ENCODE assay signal across 8 cellular contexts in the genomic region with DNA sequence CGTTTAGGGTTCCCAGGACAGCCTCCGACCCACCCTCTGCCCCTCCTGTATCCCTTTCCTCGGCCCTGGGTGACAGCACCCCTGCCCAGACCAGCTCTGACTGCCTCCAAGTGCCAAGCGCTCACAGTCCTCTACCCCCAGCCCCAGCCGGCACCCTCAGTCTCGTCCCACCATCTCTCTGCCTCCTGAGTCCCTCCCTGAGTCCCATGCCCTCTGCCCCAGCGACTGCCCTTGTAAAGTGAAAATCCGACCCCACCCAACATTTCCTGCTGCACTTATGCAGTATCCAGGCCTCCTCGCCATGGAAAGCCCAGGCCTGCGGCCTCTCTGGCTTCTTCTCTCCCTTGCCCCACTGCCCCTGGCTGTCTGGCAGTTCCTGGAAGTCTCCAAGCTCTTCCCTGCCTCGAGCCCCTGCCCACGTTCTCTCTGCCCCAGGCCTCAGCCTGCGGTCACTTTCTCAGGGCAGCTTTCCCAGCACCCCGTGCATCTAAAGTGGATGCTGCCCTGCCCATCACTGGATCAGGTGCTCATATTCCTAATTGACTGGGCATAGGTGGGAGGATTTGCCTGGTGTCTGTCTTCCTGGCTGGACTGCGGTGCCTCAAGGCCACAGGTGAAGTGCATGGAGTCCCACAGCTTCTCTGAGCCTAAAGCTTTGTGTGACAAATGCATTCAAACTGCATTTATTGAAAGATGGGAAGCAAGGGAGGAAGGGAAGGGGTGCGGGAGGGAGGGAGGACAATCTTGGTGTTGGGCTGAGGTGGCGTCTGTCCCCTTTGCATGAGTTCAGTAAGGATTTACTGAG. TPM values are rescaled to one million over a fixed set of nuclear protein-coding genes. Genes with fewer than 3 reads are reported as not detected.
A peak's percentile ranks its signal among the peaks of the same experiment; 100 is the strongest.
DNase-seq lines count a peak whose midpoint lies in the region; ATAC-seq and TF ChIP-seq lines count a peak whose summit lies in the region.
"Had no signal": no experiment of that assay in that cellular context is flagged by ENCODE, and none has a peak within 500 bp of the region (broad histone marks: within the 10 kb centered on the region; RNA-seq: fewer than 3 reads in every experiment).

No MANE protein-coding gene starts in this region.

- no peak overlapping the region for H3K4me3 ChIP-seq in HCT116 (replicated peaks in 1 of 2; ENCODE audit: low read depth in 1 of 2, low read length in 2 of 2)
- H3K4me3 ChIP-seq in neuronal stem cell (ENCODE audit: low read length in 2 of 2), result no peak overlapping the region
- H3K4me3 ChIP-seq in SJCRH30, result no peak overlapping the region
- no peak overlapping the region for H3K4me3 ChIP-seq in hepatocyte
- H3K4me3 ChIP-seq: MG63 had no signal

- DNase-seq in HCT116 (ENCODE audit: low read depth, low spot score) (no peak), neuronal stem cell (ENCODE audit: low spot score) (no peak), SJCRH30 (no peak), hepatocyte (ENCODE audit: low spot score) (no peak)
- DNase-seq in activated naive CD8-positive, alpha-beta T cell treated with anti-CD3 and anti-CD28 coated beads, Interleukin-2, amount 10 ng/mL, durations not matched to agents 7 days and 5 days, result peak; percentile 43

- intact Hi-C loops in HCT116 (cut with micrococcal nuclease), result no loop called here

- H3K4me1 ChIP-seq in HCT116 (ENCODE audit: control insufficient read depth in 1 of 2, insufficient read depth in 2 of 2, low read length in 2 of 2) (peaks cover 0 to 21% of the 10 kb centered on the region in 2 experiments; a peak in 2 of 4 replicates), neuronal stem cell (ENCODE audit: control insufficient read depth in 2 of 2, insufficient read depth in 1 of 2, low read depth in 1 of 2, low read length in 2 of 2) (peaks cover 4 to 12% of the 10 kb centered on the region in 2 donors), SJCRH30 (no peaks in the 10 kb centered on the region), hepatocyte (ENCODE audit: insufficient read depth) (peaks cover 15% of the 10 kb centered on the region)

- peak overlapping the region; percentile 88 for H2BK15ac ChIP-seq in neuronal stem cell (ENCODE audit: low read length)

- H3K4me3 Mint-ChIP-seq in activated naive CD8-positive, alpha-beta T cell treated with anti-CD3 and anti-CD28 coated beads, Interleukin-2, amount 10 ng/mL, durations not matched to agents 7 days and 5 days, result peak overlapping the region; percentile 80

- peaks cover 80% of the 10 kb centered on the region for H3K4me1 Mint-ChIP-seq in activated naive CD8-positive, alpha-beta T cell treated with anti-CD3 and anti-CD28 coated beads, Interleukin-2, amount 10 ng/mL, durations not matched to agents 7 days and 5 days

- H3K27me3 Mint-ChIP-seq in activated naive CD8-positive, alpha-beta T cell treated with anti-CD3 and anti-CD28 coated beads, Interleukin-2, amount 10 ng/mL, durations not matched to agents 7 days and 5 days, result no peaks in the 10 kb centered on the region

- H3K9me3 Mint-ChIP-seq in activated naive CD8-positive, alpha-beta T cell treated with anti-CD3 and anti-CD28 coated beads, Interleukin-2, amount 10 ng/mL, durations not matched to agents 7 days and 5 days, result no peaks in the 10 kb centered on the region

- no peak for TF ChIP-seq RAD21 in HCT116 (IDR thresholded peaks at IDR 0.05; ENCODE audit: low read depth)

- H2AK5ac ChIP-seq in neuronal stem cell (ENCODE audit: low read depth, low read length), result peak overlapping the region; percentile 72

- POLR2A ChIA-PET in HCT116 (lab: Charles Lee), result no interaction called here
- POLR2A ChIA-PET in activated naive CD8-positive, alpha-beta T cell treated with anti-CD3 and anti-CD28 coated beads, Interleukin-2, amount 10 ng/mL, durations not matched to agents 7 days and 5 days (lab: Charles Lee), result interaction anchor here (0.6 to 9.8 kb wide), 9 partner anchors 16 to 657 kb away, joined by 3 to 200 read pairs (median 5); a partner anchor contains a TSS

- no peak overlapping the region for H3K23ac ChIP-seq in neuronal stem cell (ENCODE audit: low read depth, low read length, poor library complexity)

- H3K4ac ChIP-seq in neuronal stem cell (ENCODE audit: low read length), result no peak overlapping the region

- H3K27me3 ChIP-seq in HCT116 (ENCODE audit: insufficient read depth, low read length), result no peaks in the 10 kb centered on the region
- H3K27me3 ChIP-seq in neuronal stem cell (ENCODE audit: control insufficient read depth in 3 of 3, insufficient read depth in 3 of 3, low read depth in 1 of 3, low read length in 3 of 3), result no peaks in the 10 kb centered on the region
- peaks cover 4% of the 10 kb centered on the region; the same call in 1 of the 2 replicates for H3K27me3 ChIP-seq in SJCRH30
- H3K27me3 ChIP-seq in hepatocyte, result no peaks in the 10 kb centered on the region
- H3K27me3 ChIP-seq: MG63 had no signal

- peak overlapping the region; percentile 21 for H3K18ac ChIP-seq in neuronal stem cell (ENCODE audit: low read length)

- H3K9me2 ChIP-seq in HCT116 (ENCODE audit: insufficient read depth) (no peaks in the 10 kb centered on the region), hepatocyte (replicated peaks; ENCODE audit: insufficient read depth) (no peaks in the 10 kb centered on the region)

- H3K14ac ChIP-seq in neuronal stem cell (ENCODE audit: low read length), result no peak overlapping the region

- CTCF ChIA-PET in HCT116 (lab: Charles Lee), result interaction anchor here (1.7 to 2.0 kb wide), 2 partner anchors 30 to 32 kb away, joined by 5 to 14 read pairs; no protein-coding TSS in a partner anchor

- no peak overlapping the region for H2BK120ac ChIP-seq in neuronal stem cell (ENCODE audit: low read depth, low read length)

- H3K36me3 ChIP-seq in HCT116 (ENCODE audit: control insufficient read depth in 1 of 2, insufficient read depth in 2 of 2, low read length in 2 of 2) (no peaks in the 10 kb centered on the region), neuronal stem cell (replicated peaks in 1 of 2; ENCODE audit: control insufficient read depth in 2 of 2, insufficient read depth in 2 of 2, low read length in 2 of 2) (no peaks in the 10 kb centered on the region), SJCRH30 (no peaks in the 10 kb centered on the region), hepatocyte (replicated peaks; ENCODE audit: insufficient read depth, low read depth) (no peaks in the 10 kb centered on the region)
- H3K36me3 ChIP-seq: MG63 had no signal

- ATAC-seq in HCT116 (no peak), GM21576 (IDR thresholded peaks at IDR 0.05; ENCODE audit: unreplicated experiment) (no peak)
- no peak for ATAC-seq in activated naive CD8-positive, alpha-beta T cell treated with anti-CD3 and anti-CD28 coated beads, Interleukin-2, amount 10 ng/mL, durations not matched to agents 7 days and 5 days (ENCODE audit: low read depth)

- H3K79me1 ChIP-seq in neuronal stem cell (ENCODE audit: low read depth, low read length), result no peaks in the 10 kb centered on the region

- no peak overlapping the region for H3K27ac ChIP-seq in HCT116 (ENCODE audit: low read depth, low read length)
- H3K27ac ChIP-seq in neuronal stem cell (replicated peaks; ENCODE audit: low read length), result no peak overlapping the region
- H3K27ac ChIP-seq in SJCRH30, result no peak overlapping the region
- no peak overlapping the region for H3K27ac ChIP-seq in hepatocyte

- H3K9ac ChIP-seq in HCT116 (ENCODE audit: low read length), result peak overlapping the region; percentile 46
- no peak overlapping the region for H3K9ac ChIP-seq in neuronal stem cell (ENCODE audit: low read depth, low read length, poor library complexity)

- H2AFZ ChIP-seq in HCT116 (ENCODE audit: low read depth, low read length, poor library complexity, severe bottlenecking) (no peak overlapping the region), neuronal stem cell (ENCODE audit: low read length) (peak overlapping the region; percentile 36), hepatocyte (no peak overlapping the region)

- RAD21 ChIA-PET in HCT116 (lab: Charles Lee; ENCODE audit: low non-redundant PET in 1 of 2, low total read pairs in 2 of 2, uncharacterized antibody in 2 of 2, unreplicated experiment in 2 of 2), result interaction anchor here in 1 of 2 experiments (1.4 kb wide), 1 partner anchor 30 kb away, joined by 5 read pairs; no protein-coding TSS in a partner anchor

- H3K27ac Mint-ChIP-seq in activated naive CD8-positive, alpha-beta T cell treated with anti-CD3 and anti-CD28 coated beads, Interleukin-2, amount 10 ng/mL, durations not matched to agents 7 days and 5 days, result peak overlapping the region; percentile 89

- no CpG with 5 or more reads among the region's 17 CpGs for WGBS in neuronal stem cell (ENCODE audit: extremely low coverage in 2 of 2, insufficient read length in 2 of 2, insufficient replicate concordance in 1 of 2), 2 donors
- 75% methylated on average over 16 of the region's 17 CpGs for WGBS in hepatocyte (ENCODE audit: low lambda C conversion rate, missing lambda C conversion rate)

- H3K79me2 ChIP-seq in HCT116 (ENCODE audit: insufficient read depth, low read length) (no peaks in the 10 kb centered on the region), hepatocyte (no peaks in the 10 kb centered on the region)

- peaks cover 14% of the 10 kb centered on the region for H3K36me3 Mint-ChIP-seq in activated naive CD8-positive, alpha-beta T cell treated with anti-CD3 and anti-CD28 coated beads, Interleukin-2, amount 10 ng/mL, durations not matched to agents 7 days and 5 days

- no TSS peak for BruUV-seq in HCT116 (replicated peaks; lab: Mats Ljungman, UMichigan)

- no peak for TF ChIP-seq POLR2A in HCT116 (IDR thresholded peaks at IDR 0.05; ENCODE audit: borderline replicate concordance, extremely low read depth, insufficient read depth, insufficient read length)

- peak overlapping the region; percentile 41 for H2BK12ac ChIP-seq in neuronal stem cell (ENCODE audit: low read length)

- TF ChIP-seq CTCF in HCT116 (IDR thresholded peaks at IDR 0.05 in 2 of 3, conservative IDR thresholded peaks at IDR 0.05 in 1 of 3; ENCODE audit: borderline replicate concordance in 1 of 3, insufficient read depth in 1 of 3, low read depth in 2 of 3, low read length in 2 of 3) (no peak), hepatocyte (IDR thresholded peaks at IDR 0.05; ENCODE audit: poor library complexity) (no peak)

- H4K8ac ChIP-seq in neuronal stem cell (ENCODE audit: low read depth, low read length), result no peak overlapping the region

- no peaks in the 10 kb centered on the region for H4K20me1 ChIP-seq in HCT116 (ENCODE audit: insufficient read depth)
- no peaks in the 10 kb centered on the region for H4K20me1 ChIP-seq in hepatocyte (ENCODE audit: insufficient read depth, poor library complexity, severe bottlenecking)

- H3K4me2 ChIP-seq in HCT116 (ENCODE audit: low read length) (peak overlapping the region; percentile 68), neuronal stem cell (ENCODE audit: insufficient read depth, low read length, poor library complexity, severe bottlenecking) (no peak overlapping the region), hepatocyte (no peak overlapping the region)

- no peak overlapping the region for H4K91ac ChIP-seq in neuronal stem cell (ENCODE audit: low read depth, low read length, poor library complexity)

- no peak overlapping the region for H2BK5ac ChIP-seq in neuronal stem cell (ENCODE audit: low read length)

- no peaks in the 10 kb centered on the region for H3K9me3 ChIP-seq in HCT116 (ENCODE audit: control insufficient read depth in 1 of 2, insufficient read depth in 1 of 2, low read depth in 1 of 2, low read length in 2 of 2)
- H3K9me3 ChIP-seq in neuronal stem cell (replicated peaks in 1 of 2; ENCODE audit: control insufficient read depth in 2 of 2, insufficient read depth in 1 of 2, low read depth in 1 of 2, low read length in 2 of 2), result no peaks in the 10 kb centered on the region
- no peaks in the 10 kb centered on the region for H3K9me3 ChIP-seq in SJCRH30 (replicated peaks)
- no peaks in the 10 kb centered on the region for H3K9me3 ChIP-seq in hepatocyte (ENCODE audit: low read depth)
- H3K9me3 ChIP-seq: MG63 had no signal

RNA-seq across cellular contexts. Expression of a gene that starts 17.7 kb away (rescaled TPM):
- total RNA-seq in HCT116 (2021; ENCODE audit: unreplicated experiment) (0.30 TPM), hepatocyte (0.57 and 1.1 TPM in 2 replicates)
- 0.20 and 0.21 TPM in 2 replicates for polyA plus RNA-seq in HCT116 (2012)
- total RNA-seq in activated naive CD8-positive, alpha-beta T cell treated with anti-CD3 and anti-CD28 coated beads, Interleukin-2, amount 10 ng/mL, durations not matched to agents 7 days and 5 days, result 100 to 1,000 TPM; 223 to 232 TPM
- polyA plus RNA-seq in neuronal stem cell (2013, experiment 1 of 2), result 0.47 TPM
- 0.43 TPM for polyA plus RNA-seq in neuronal stem cell (2013, experiment 2 of 2)
- total RNA-seq in SJCRH30 (2014; rRNA removed; shearing (Covaris generic)), result 0.13 and 0.26 TPM in 2 replicates
- 0.92 and 1.5 TPM in 2 replicates for polyA plus RNA-seq in hepatocyte

RNA-seq across cellular contexts. Expression of a gene that starts 20.7 kb away (rescaled TPM):
- total RNA-seq in HCT116 (2021; ENCODE audit: unreplicated experiment) (15.2 TPM), hepatocyte (17.9 and 23.6 TPM in 2 replicates)
- polyA plus RNA-seq in HCT116 (2012), result 9.4 and 13.4 TPM in 2 replicates
- 10 to 100 TPM; 15.2 to 15.7 TPM for total RNA-seq in activated naive CD8-positive, alpha-beta T cell treated with anti-CD3 and anti-CD28 coated beads, Interleukin-2, amount 10 ng/mL, durations not matched to agents 7 days and 5 days
- polyA plus RNA-seq in neuronal stem cell (2013, experiment 1 of 2), result 17.0 TPM
- 18.2 TPM for polyA plus RNA-seq in neuronal stem cell (2013, experiment 2 of 2)
- total RNA-seq in SJCRH30 (2014; rRNA removed; shearing (Covaris generic)), result 0.08 TPM in 1 of 2 replicates, not detected in the other
- 29.7 and 39.1 TPM in 2 replicates for polyA plus RNA-seq in hepatocyte

RNA-seq across cellular contexts. Expression of a gene that starts 44.9 kb away (rescaled TPM):
- total RNA-seq in HCT116 (2021; ENCODE audit: unreplicated experiment) (not detected), hepatocyte (1.3 and 2.8 TPM in 2 replicates)
- 0.04 TPM in 1 of 2 replicates, not detected in the other for polyA plus RNA-seq in HCT116 (2012)
- total RNA-seq in activated naive CD8-positive, alpha-beta T cell treated with anti-CD3 and anti-CD28 coated beads, Interleukin-2, amount 10 ng/mL, durations not matched to agents 7 days and 5 days, result 10 to 100 TPM; 10.1 to 11.3 TPM
- 0.22 TPM for polyA plus RNA-seq in neuronal stem cell (2013, experiment 1 of 2)
- polyA plus RNA-seq in neuronal stem cell (2013, experiment 2 of 2), result 0.28 TPM
- total RNA-seq in SJCRH30 (2014; rRNA removed; shearing (Covaris generic)), result not detected in 2 replicates
- polyA plus RNA-seq in hepatocyte, result 0.47 and 0.97 TPM in 2 replicates
- total RNA-seq: epithelial cell of proximal tubule had no signal

RNA-seq across cellular contexts. Expression of a gene that starts 57.9 kb away (rescaled TPM):
- total RNA-seq in HCT116 (2021; ENCODE audit: unreplicated experiment) (0.39 TPM), hepatocyte (43.3 and 49.8 TPM in 2 replicates)
- 0.27 and 0.31 TPM in 2 replicates for polyA plus RNA-seq in HCT116 (2012)
- total RNA-seq in activated naive CD8-positive, alpha-beta T cell treated with anti-CD3 and anti-CD28 coated beads, Interleukin-2, amount 10 ng/mL, durations not matched to agents 7 days and 5 days, result 1 to 10 TPM; 1.8 to 2.2 TPM
- polyA plus RNA-seq in neuronal stem cell (2013, experiment 1 of 2), result 0.01 TPM
- polyA plus RNA-seq in neuronal stem cell (2013, experiment 2 of 2), result not detected
- total RNA-seq in SJCRH30 (2014; rRNA removed; shearing (Covaris generic)), result not detected in 2 replicates
- 21.3 and 34.4 TPM in 2 replicates for polyA plus RNA-seq in hepatocyte
- total RNA-seq: epithelial cell of proximal tubule had no signal

Comparison
In these comparisons a context has a peak if more than half of its experiments do, and no peak if none do; other contexts are left out.
1. RNA of a gene that starts 17.7 kb away (total RNA-seq): 223 to 232 TPM in activated naive CD8-positive, alpha-beta T cell treated with anti-CD3 and anti-CD28 coated beads, Interleukin-2, amount 10 ng/mL, durations not matched to agents 7 days and 5 days; 0.57 to 1.1 TPM in hepatocyte, 0.30 TPM in HCT116 (single experiment) and 0.13 to 0.26 TPM in SJCRH30; every median in the first group is over 100 times any median in the second.
2. RNA of a gene that starts 20.7 kb away (total RNA-seq): 17.9 to 23.6 TPM in hepatocyte, 15.2 to 15.7 TPM in activated naive CD8-positive, alpha-beta T cell treated with anti-CD3 and anti-CD28 coated beads, Interleukin-2, amount 10 ng/mL, durations not matched to agents 7 days and 5 days and 15.2 TPM in HCT116 (single experiment); 0.08 TPM in SJCRH30; every median in the first group is over 10 times any median in the second.